Comparison of ENCODE assay signal across 8 cellular contexts in the genomic region with DNA sequence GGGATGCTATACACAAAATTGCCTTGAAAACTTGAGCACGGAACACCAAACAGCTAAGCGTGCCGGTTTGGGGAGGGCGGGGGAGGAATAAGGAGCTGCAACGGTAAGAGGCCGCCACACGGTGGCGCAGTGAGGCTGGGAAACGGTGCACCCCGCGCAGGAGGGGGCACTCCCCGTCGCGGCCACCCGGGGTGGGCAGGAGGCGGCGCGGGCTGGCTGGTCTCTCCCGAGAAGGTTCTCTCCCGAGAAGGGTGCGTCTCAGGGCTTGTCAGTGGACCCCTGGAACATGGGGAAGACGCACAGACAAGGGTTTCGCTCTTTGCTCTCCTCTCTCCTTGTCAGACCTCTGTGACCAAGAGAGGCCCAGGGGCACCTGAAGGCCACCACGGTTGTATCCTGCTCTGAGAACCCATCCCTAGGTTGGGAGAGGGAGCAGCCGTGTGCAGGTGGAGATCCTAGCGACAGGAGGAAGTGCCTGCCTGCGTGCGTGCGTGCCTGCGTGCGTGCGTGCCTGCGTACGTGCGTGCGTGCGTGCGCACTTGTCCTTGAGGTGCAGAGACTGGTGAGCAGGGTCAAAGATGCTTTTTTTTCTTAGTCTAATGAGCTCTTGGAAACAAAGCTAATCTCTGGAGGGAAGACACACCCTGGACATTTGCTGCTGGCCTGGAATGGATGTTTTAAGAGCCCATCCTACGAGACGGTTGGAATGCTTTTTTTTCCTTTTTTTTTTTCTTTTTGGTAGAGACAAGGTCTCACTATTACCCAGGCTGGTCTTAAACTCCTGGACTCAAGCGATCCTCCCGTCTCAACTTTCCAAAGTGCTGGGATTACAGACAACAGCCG. TPM values are rescaled to one million over a fixed set of nuclear protein-coding genes. Genes with fewer than 3 reads are reported as not detected.
DNase-seq lines count a peak whose midpoint lies in the region; ATAC-seq lines count a peak whose summit lies in the region.

No MANE protein-coding gene starts in this region.

- DNase-seq in Ammon's horn (ENCODE audit: low spot score): peak; percentile 88
- peak; percentile 88 for DNase-seq in NCI-H510A (lab: John Stamatoyannopoulos, UW)
- peak; percentile 54 to 60 for DNase-seq in activated CD4-positive, alpha-beta T cell treated with anti-CD3 and anti-CD28 coated beads, Interleukin-2, amount 50 U/mL, for 24 hours (ENCODE audit: low read depth in 1 of 2, low spot score in 1 of 2)
- peak; percentile 84 for DNase-seq in ecto neural progenitor cell (ENCODE audit: low spot score)
- peak; percentile 93 for DNase-seq in mesenteric fat pad (ENCODE audit: low spot score)
- DNase-seq in stimulated activated CD8-positive, alpha-beta memory T cell treated with anti-CD3 and anti-CD28 coated beads, Interleukin-15, amount 100 ng/mL, for 48 hours (ENCODE audit: low read depth in 2 of 2): peak; percentile 41 to 48

- peak; percentile 93 for ATAC-seq in GM19035 (IDR thresholded peaks at IDR 0.05; ENCODE audit: unreplicated experiment)
- peak; percentile 81 for ATAC-seq in HG03196 (IDR thresholded peaks at IDR 0.05; ENCODE audit: unreplicated experiment)

RNA-seq across cellular contexts. Expression of a gene that starts 18.1 kb away (rescaled TPM):
- total RNA-seq in mesenteric fat pad: 18.9 TPM

Comparison
In these comparisons a context has a peak if more than half of its experiments do, and no peak if none do; other contexts are left out.
1. Peak in every context shown above with its lines: DNase-seq and ATAC-seq.